In genomic region chr12:110049034-110049433, GRCh38 we compare ENCODE assay signal across 8 cellular contexts. TPM values are rescaled to one million over a fixed set of nuclear protein-coding genes. Genes with fewer than 3 reads are reported as not detected.
DNase-seq lines count a peak whose midpoint lies in the region; ATAC-seq and TF ChIP-seq lines count a peak whose summit lies in the region.
"Not testable (repeated sequence)": the region's sequence is repeated elsewhere in the genome, so short reads cannot be mapped to it uniquely, and the experiment has no call there.

No MANE protein-coding gene starts in this region.

- H3K27me3 ChIP-seq in right lobe of liver, upper lobe of right lung: not testable (repeated sequence)

- not testable (repeated sequence) for H3K27me3 Mint-ChIP-seq in T-cell, progenitor cell of endocrine pancreas

- POLR2A ChIA-PET in T-cell (lab: Charles Lee), result not testable (repeated sequence)

- DNase-seq in GM12865 (ENCODE audit: low read depth), result peak; percentile 61
- not testable (repeated sequence) for DNase-seq in Jurkat, Clone E6-1 (ENCODE audit: low read depth, low spot score); epithelial cell of proximal tubule (ENCODE audit: low read depth); right lobe of liver; progenitor cell of endocrine pancreas (ENCODE audit: low spot score, unreplicated experiment); upper lobe of right lung
- peak in 1 of 34 experiments; percentile 12 for DNase-seq in T-cell

- TF ChIP-seq POLR2A in right lobe of liver (IDR thresholded peaks at IDR 0.05), result not testable (repeated sequence)

- H3K27ac ChIP-seq in angular gyrus (ENCODE audit: low read depth, low read length) (peak overlapping the region; percentile 83), right lobe of liver (peak overlapping the region in 2 of 3 donors; percentile 60 to 90), upper lobe of right lung (peak overlapping the region; percentile 88)

- ATAC-seq in T-cell (replicated peaks in 1 of 4); right lobe of liver; upper lobe of right lung: not testable (repeated sequence)

- CTCF ChIA-PET in T-cell (lab: Charles Lee), result not testable (repeated sequence)

- peak overlapping the region; percentile 86 for H3K4me3 ChIP-seq in GM12865 (ENCODE audit: low read depth, low read length)
- H3K4me3 ChIP-seq in Jurkat, Clone E6-1 (ENCODE audit: low read length), result peak overlapping the region; percentile 79
- H3K4me3 ChIP-seq in epithelial cell of proximal tubule (ENCODE audit: low read depth, low read length), result peak overlapping the region; percentile 81
- peak overlapping the region; percentile 72 to 82 (median 80) for H3K4me3 ChIP-seq in right lobe of liver
- peak overlapping the region; percentile 97 for H3K4me3 ChIP-seq in upper lobe of right lung

- not testable (repeated sequence) for H3K9me3 Mint-ChIP-seq in T-cell; progenitor cell of endocrine pancreas (ENCODE audit: low read depth)

- peaks cover 25 to 44% (median 37%) of the 10 kb centered on the region in 3 donors for H3K4me1 Mint-ChIP-seq in T-cell
- H3K4me1 Mint-ChIP-seq in progenitor cell of endocrine pancreas (ENCODE audit: low read depth), result peaks cover 17% of the 10 kb centered on the region

- H3K4me3 Mint-ChIP-seq in T-cell (peak overlapping the region; percentile 84 to 90 (median 87)), progenitor cell of endocrine pancreas (ENCODE audit: low read depth) (peak overlapping the region; percentile 81)

- H3K9me3 ChIP-seq in right lobe of liver, upper lobe of right lung: not testable (repeated sequence)

- H3K4me1 ChIP-seq in right lobe of liver (peaks cover 0 to 24% (median 4%) of the 10 kb centered on the region in 4 donors), upper lobe of right lung (peaks cover 24% of the 10 kb centered on the region)

- not testable (repeated sequence) for H3K36me3 ChIP-seq in right lobe of liver, upper lobe of right lung

- peak overlapping the region; percentile 95 to 96 for H3K27ac Mint-ChIP-seq in T-cell
- H3K27ac Mint-ChIP-seq in progenitor cell of endocrine pancreas, result peak overlapping the region; percentile 56

- 78% methylated on average over 10 of the region's 11 CpGs for WGBS in right lobe of liver (ENCODE audit: insufficient coverage, low coverage, low lambda C conversion rate, missing lambda C conversion rate)

- not testable (repeated sequence) for H3K36me3 Mint-ChIP-seq in T-cell; progenitor cell of endocrine pancreas (ENCODE audit: insufficient read depth)

- intact Hi-C loops in right lobe of liver (cut with DNase I); upper lobe of right lung (cut with DNase I): not testable (repeated sequence)

- not testable (repeated sequence) for TF ChIP-seq CTCF in GM12865 (IDR thresholded peaks at IDR 0.05; ENCODE audit: insufficient read depth, low read depth, low read length, missing control alignments); epithelial cell of proximal tubule (conservative IDR thresholded peaks at IDR 0.05; ENCODE audit: low read depth, low read length); right lobe of liver (IDR thresholded peaks at IDR 0.05); progenitor cell of endocrine pancreas (IDR thresholded peaks at IDR 0.05; ENCODE audit: unreplicated experiment); upper lobe of right lung (IDR thresholded peaks at IDR 0.05)

RNA-seq across cellular contexts. Expression of gene C12orf76, which starts 0.7 kb away (rescaled TPM):
- polyA plus RNA-seq in Jurkat, Clone E6-1 (2012; ENCODE audit: insufficient read depth, insufficient read length), result 9.3 TPM
- 10 to 100 TPM; 13.6 to 31.0 (median 28.5) TPM for total RNA-seq in T-cell
- 7.1 and 12.6 TPM in 2 replicates for total RNA-seq in epithelial cell of proximal tubule
- total RNA-seq in right lobe of liver, result 10 to 100 TPM in 1 of 6 experiments, 1 to 10 TPM in 5; 3.0 to 10.1 (median 6.4) TPM
- 29.3 and 31.6 TPM in 2 replicates for total RNA-seq in progenitor cell of endocrine pancreas
- 25.0 TPM for total RNA-seq in upper lobe of right lung

RNA-seq across cellular contexts. Expression of gene ANKRD13A, which starts 49.8 kb away (rescaled TPM):
- polyA plus RNA-seq in Jurkat, Clone E6-1 (2012; ENCODE audit: insufficient read depth, insufficient read length), result 34.9 TPM
- 10 to 100 TPM; 63.8 to 87.0 (median 76.8) TPM for total RNA-seq in T-cell
- total RNA-seq in epithelial cell of proximal tubule, result 43.8 and 96.1 TPM in 2 replicates
- total RNA-seq in right lobe of liver, result 10 to 100 TPM; 14.4 to 33.7 (median 24.6) TPM
- total RNA-seq in progenitor cell of endocrine pancreas, result 36.0 and 38.0 TPM in 2 replicates
- total RNA-seq in upper lobe of right lung, result 54.0 TPM

RNA-seq across cellular contexts. Expression of gene GIT2, which starts 52.9 kb away (rescaled TPM):
- polyA plus RNA-seq in Jurkat, Clone E6-1 (2012; ENCODE audit: insufficient read depth, insufficient read length), result 42.3 TPM
- total RNA-seq in T-cell, result 100 to 1,000 TPM in 4 of 5 donors, 10 to 100 TPM in 1; 96.7 to 132 (median 108) TPM
- total RNA-seq in epithelial cell of proximal tubule, result 19.2 and 20.1 TPM in 2 replicates
- 10 to 100 TPM; 13.3 to 24.8 (median 16.8) TPM for total RNA-seq in right lobe of liver
- total RNA-seq in progenitor cell of endocrine pancreas, result 37.5 and 40.7 TPM in 2 replicates
- total RNA-seq in upper lobe of right lung, result 52.1 TPM
